ENCODE assay signal across 8 cellular contexts in the genomic region with DNA sequence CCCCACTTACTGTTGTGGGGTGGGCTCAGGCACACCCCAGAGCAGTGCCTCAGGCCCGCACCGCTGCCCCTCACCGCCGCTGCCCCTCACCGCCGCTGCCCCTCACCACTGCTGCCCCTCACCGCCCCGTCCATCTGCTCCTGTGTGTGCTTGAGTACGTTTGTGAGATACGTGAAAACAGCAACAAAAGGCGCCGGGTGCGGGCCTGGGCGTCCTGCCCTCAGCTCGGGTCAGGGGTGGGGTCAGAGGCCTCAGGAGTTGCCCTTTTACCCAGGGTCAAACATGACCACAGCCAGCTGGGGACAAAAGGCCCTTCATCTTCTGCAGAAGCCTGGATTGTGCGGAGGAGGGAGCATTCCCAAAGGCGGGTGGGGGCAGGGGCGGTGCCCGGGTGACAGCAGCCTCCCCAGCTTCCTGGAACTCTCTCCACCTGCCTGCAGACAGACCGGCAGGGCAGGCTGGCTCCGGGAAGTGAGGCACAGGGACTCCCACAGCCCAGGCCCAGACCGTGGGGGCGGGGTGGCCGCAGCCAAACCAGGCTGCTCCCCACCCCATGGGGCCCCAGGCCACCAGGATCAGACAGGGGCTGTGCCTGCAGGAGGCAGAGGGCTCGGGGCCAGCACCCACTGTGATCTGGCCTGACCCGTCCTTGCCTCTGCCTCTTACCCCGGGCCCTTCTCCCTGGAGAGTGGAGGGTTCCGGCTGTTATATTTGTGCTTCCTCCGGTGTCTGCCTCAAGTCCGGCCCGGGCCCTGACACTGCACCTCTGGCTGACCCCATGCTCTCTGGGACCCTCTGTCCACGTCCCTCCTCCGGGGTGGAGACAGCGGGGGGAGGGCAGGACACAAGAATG. TPM values are rescaled to one million over a fixed set of nuclear protein-coding genes. Genes with fewer than 3 reads are reported as not detected.
DNase-seq lines count a peak whose midpoint lies in the region; ATAC-seq, FAIRE-seq and TF ChIP-seq lines count a peak whose summit lies in the region.

No MANE protein-coding gene starts in this region.

- FAIRE-seq in GM12878 (lab: Jason Lieb, UNC) = no peak

- DNase-seq in AG08395 (ENCODE audit: low spot score) = peak; percentile 2
- no peak for DNase-seq in GM12878 (ENCODE audit: low read depth, low spot score)
- peak; percentile 96 for DNase-seq in left lobe of liver (ENCODE audit: low spot score)
- no peak for DNase-seq in Karpas-422

- H2AFZ ChIP-seq in GM12878 (ENCODE audit: control insufficient read depth, low read depth, low read length) (peak overlapping the region; percentile 44), Karpas-422 (ENCODE audit: low read length) (no peak overlapping the region)

- no peaks in the 10 kb centered on the region for H3K4me1 ChIP-seq in HEK293 (ENCODE audit: control insufficient read depth, insufficient read depth, low read length)
- H3K4me1 ChIP-seq in GM12878 (ENCODE audit: control insufficient read depth, insufficient read depth, low read length) = peaks cover 20% of the 10 kb centered on the region
- H3K4me1 ChIP-seq in subcutaneous abdominal adipose tissue (ENCODE audit: control insufficient read depth in 5 of 5, insufficient read depth in 5 of 5, low read length in 5 of 5) = peaks cover 6 to 86% (median 81%) of the 10 kb centered on the region in 5 donors
- H3K4me1 ChIP-seq in Karpas-422 (ENCODE audit: low read length) = peaks cover 2% of the 10 kb centered on the region; the same call in 1 of the 2 replicates

- H3K36me3 ChIP-seq in HEK293 (ENCODE audit: control insufficient read depth in 2 of 2, insufficient read depth in 1 of 2, low read length in 2 of 2) (peaks cover 0 to 3% of the 10 kb centered on the region in 2 experiments; a peak in 1 of 3 replicates), GM12878 (ENCODE audit: control insufficient read depth in 2 of 2, insufficient read depth in 2 of 2, low read length in 1 of 2) (no peaks in the 10 kb centered on the region), subcutaneous abdominal adipose tissue (ENCODE audit: control insufficient read depth in 5 of 5, insufficient read depth in 5 of 5, low read length in 5 of 5) (peaks cover 0 to 2% (median 0%) of the 10 kb centered on the region in 5 donors), Karpas-422 (ENCODE audit: insufficient read depth, low read length) (no peaks in the 10 kb centered on the region)

- H3K9ac ChIP-seq in GM12878 (ENCODE audit: control insufficient read depth, insufficient read depth, low read length) (no peak overlapping the region), subcutaneous abdominal adipose tissue (ENCODE audit: low read length in 5 of 5) (peak overlapping the region in 4 of 5 donors; percentile 29 to 72 (median 70)), Karpas-422 (ENCODE audit: low read length) (no peak overlapping the region)

- intact Hi-C loops in GM12878 (cut with micrococcal nuclease; ENCODE audit: unreplicated experiment) = no loop called here

- WGBS in GM12878 (ENCODE audit: insufficient coverage, insufficient replicate concordance, low lambda C conversion rate, missing lambda C conversion rate) = 37% methylated on average over 33 of the region's 34 CpGs

- in situ Hi-C loops in GM12878 (cut with MboI) = no loop called here

- CTCF ChIA-PET in HEK293 (lab: Yijun Ruan, JAX) = no interaction called here
- CTCF ChIA-PET in GM12878 (lab: Yijun Ruan, JAX) = interaction anchor here (0.7 to 1.2 kb wide), 2 partner anchors 25 to 34 kb away, joined by 3 to 4 read pairs; a partner anchor contains a TSS

- H3K4me3 ChIP-seq in HEK293 (ENCODE audit: low read depth, low read length) = no peak overlapping the region
- H3K4me3 ChIP-seq in GM12878 = peak overlapping the region; percentile 8; the same call in 1 of the 2 replicates
- peak overlapping the region in 1 of 5 donors; percentile 21 for H3K4me3 ChIP-seq in subcutaneous abdominal adipose tissue (ENCODE audit: low read depth in 1 of 5, low read length in 5 of 5)
- no peak overlapping the region for H3K4me3 ChIP-seq in Karpas-422 (ENCODE audit: low read length)

- no peaks in the 10 kb centered on the region for H3K9me2 ChIP-seq in Karpas-422 (replicated peaks; ENCODE audit: insufficient read depth, low read length)

- SMC1A ChIA-PET in GM12878 (lab: Charles Lee; ENCODE audit: uncharacterized antibody, unreplicated experiment) = no interaction called here

- no peak overlapping the region; the same call in 1 of the 2 replicates for H3K4me2 ChIP-seq in GM12878 (ENCODE audit: control insufficient read depth, insufficient read depth)
- H3K4me2 ChIP-seq in Karpas-422 (ENCODE audit: low read depth, low read length, poor library complexity, severe bottlenecking) = no peak overlapping the region

- TF ChIP-seq POLR2A in GM12878 (IDR thresholded peaks at IDR 0.05; ENCODE audit: low read depth, low read length) = no peak

- no TSS peak for BruUV-seq in GM12878 (replicated peaks; lab: Mats Ljungman, UMichigan)

- no peak for TF ChIP-seq RAD21 in GM12878 (IDR thresholded peaks at IDR 0.05; ENCODE audit: insufficient read depth, low read depth, low read length)

- no peak for TF ChIP-seq EP300 in GM12878 (IDR thresholded peaks at IDR 0.05; ENCODE audit: borderline replicate concordance in 1 of 2, control insufficient read depth in 1 of 2, low read depth in 2 of 2, low read length in 2 of 2)

- H3K79me2 ChIP-seq in GM12878 (ENCODE audit: control insufficient read depth, insufficient read depth, low read length) (no peaks in the 10 kb centered on the region), Karpas-422 (ENCODE audit: low read length) (no peaks in the 10 kb centered on the region)

- TF ChIP-seq CTCF in HEK293 (tag by site-specific recombination; IDR thresholded peaks at IDR 0.05) (no peak), GM12878 (IDR thresholded peaks at IDR 0.05 in 2 of 3, conservative IDR thresholded peaks at IDR 0.05 in 1 of 3; ENCODE audit: control insufficient read depth in 2 of 3, extremely low read depth in 1 of 3, insufficient read depth in 1 of 3, low read depth in 3 of 3, low read length in 3 of 3) (no peak)

- peaks cover 0 to 13% of the 10 kb centered on the region in 2 experiments; a peak in 3 of 4 replicates for H3K27me3 ChIP-seq in GM12878 (replicated peaks in 1 of 2; ENCODE audit: control insufficient read depth in 2 of 2, insufficient read depth in 2 of 2, low read length in 1 of 2)
- peaks cover 0 to 3% (median 0%) of the 10 kb centered on the region in 5 donors for H3K27me3 ChIP-seq in subcutaneous abdominal adipose tissue (ENCODE audit: control insufficient read depth in 5 of 5, insufficient read depth in 4 of 5, low read length in 5 of 5)
- H3K27me3 ChIP-seq in Karpas-422 (ENCODE audit: low read length) = no peaks in the 10 kb centered on the region

- POLR2A ChIA-PET in HEK293 (lab: Yijun Ruan, JAX) = interaction anchor here (0.6 to 1.4 kb wide), 3 partner anchors 25 to 55 kb away, joined by 3 to 8 read pairs (median 4); no protein-coding TSS in a partner anchor
- POLR2A ChIA-PET in GM12878 (lab: Charles Lee) = interaction anchor here (0.7 to 1.0 kb wide), 2 partner anchors 15 to 24 kb away, joined by 3 read pairs; no protein-coding TSS in a partner anchor

- H3K27ac ChIP-seq in HEK293 (ENCODE audit: extremely low read depth, low read depth, low read length) (no peak overlapping the region), GM12878 (ENCODE audit: control insufficient read depth, insufficient read depth) (no peak overlapping the region), subcutaneous abdominal adipose tissue (ENCODE audit: low read depth, low read length) (peak overlapping the region; percentile 90), Karpas-422 (ENCODE audit: low read length) (no peak overlapping the region)

- no peak for ATAC-seq in GM12878
- peak; percentile 62 for ATAC-seq in left lobe of liver
- ATAC-seq in HG03139 (IDR thresholded peaks at IDR 0.05; ENCODE audit: unreplicated experiment) = no peak
- ATAC-seq in HG03095 (IDR thresholded peaks at IDR 0.05; ENCODE audit: unreplicated experiment) = no peak

- no peaks in the 10 kb centered on the region for H4K20me1 ChIP-seq in GM12878 (ENCODE audit: control insufficient read depth, insufficient read depth)
- H4K20me1 ChIP-seq in Karpas-422 (ENCODE audit: insufficient read depth, low read depth, low read length) = no peaks in the 10 kb centered on the region

- H3K9me3 ChIP-seq in HEK293 (ENCODE audit: control insufficient read depth, insufficient read depth, low read depth, low read length) (no peaks in the 10 kb centered on the region), GM12878 (replicated peaks; ENCODE audit: control insufficient read depth, insufficient read depth, low read length) (no peaks in the 10 kb centered on the region), subcutaneous abdominal adipose tissue (ENCODE audit: control insufficient read depth in 5 of 5, low read length in 5 of 5) (no peaks in the 10 kb centered on the region), Karpas-422 (ENCODE audit: low read length) (no peaks in the 10 kb centered on the region)

- RAD21 ChIA-PET in GM12878 (lab: Charles Lee; ENCODE audit: unreplicated experiment) = no interaction called here

RNA-seq across cellular contexts. Expression of a gene that starts 2.3 kb away (rescaled TPM):
- 1.5 and 2.3 TPM in 2 replicates for total RNA-seq in GM12878 (2013; cell fraction: nucleolus; rRNA removed)
- total RNA-seq in GM12878 (2014; rRNA removed) (0.40 and 0.71 TPM in 2 replicates), GM12878 (2014; rRNA removed; fragmentation: Illumina TruSeq; extraction: Trizol) (0.13 and 0.14 TPM in 2 replicates), GM12878 (2021) (1.7 and 1.8 TPM in 2 replicates), left lobe of liver (91.0 TPM)
- 0.70 TPM for polyA plus RNA-seq in GM12878 (2011; ENCODE audit: low read depth)
- polyA plus RNA-seq in GM12878 (2011; rRNA removed) (0.45 and 1.1 TPM in 2 replicates), GM12878 (2014; fragmentation: Illumina TruSeq; extraction: Trizol) (0.03 TPM in 1 of 2 replicates, not detected in the other), GM12878 (2014; fragmentation: Nextera tagmentation; extraction: Ambion mirVana) (under 1 TPM in 1 of 2 experiments, not detected in 1; 0.02 TPM), GM12878 (2014; rRNA removed) (0.40 and 0.56 TPM in 2 replicates), GM12878 (2016; fragmentation: Nextera tagmentation; extraction: Ambion mirVana) (under 1 TPM in 1 of 2 experiments, not detected in 1; 0.24 TPM)
- polyA plus RNA-seq in GM12878 (2011; cell fraction: cytosol; rRNA removed) = 1.4 and 2.3 TPM in 2 replicates
- polyA plus RNA-seq in GM12878 (2011; cell fraction: nucleus; rRNA removed) = 3.6 and 5.8 TPM in 2 replicates
- 4.1 and 4.9 TPM in 2 replicates for polyA plus RNA-seq in GM12878 (2012)
- 0.51 and 0.88 TPM in 2 replicates for polyA minus RNA-seq in GM12878 (2011; rRNA and poly(A)+ RNA removed)
- polyA minus RNA-seq in GM12878 (2011; cell fraction: cytosol; rRNA and poly(A)+ RNA removed) = 0.42 and 0.80 TPM in 2 replicates
- 1.7 and 1.8 TPM in 2 replicates for polyA minus RNA-seq in GM12878 (2011; cell fraction: nucleus; rRNA and poly(A)+ RNA removed)
- total RNA-seq in Karpas-422 (2014; rRNA removed; shearing (Covaris generic); ENCODE audit: low replicate concordance) = not detected in 2 replicates

RNA-seq across cellular contexts. Expression of a gene that starts 12.1 kb away (rescaled TPM):
- total RNA-seq in GM12878 (2013; cell fraction: nucleolus; rRNA removed) = 1.2 and 1.8 TPM in 2 replicates
- total RNA-seq in GM12878 (2014; rRNA removed) (0.17 and 0.33 TPM in 2 replicates), GM12878 (2014; rRNA removed; fragmentation: Illumina TruSeq; extraction: Trizol) (0.18 and 0.45 TPM in 2 replicates), GM12878 (2021) (0.96 and 1.2 TPM in 2 replicates), left lobe of liver (1.0 TPM)
- polyA plus RNA-seq in GM12878 (2011; ENCODE audit: low read depth) = 0.42 TPM
- polyA plus RNA-seq in GM12878 (2011; rRNA removed) (0.12 and 0.24 TPM in 2 replicates), GM12878 (2014; fragmentation: Illumina TruSeq; extraction: Trizol) (0.14 and 0.29 TPM in 2 replicates), GM12878 (2014; fragmentation: Nextera tagmentation; extraction: Ambion mirVana) (under 1 TPM; 0.05 to 0.15 TPM), GM12878 (2014; rRNA removed) (0.86 and 0.94 TPM in 2 replicates), GM12878 (2016; fragmentation: Nextera tagmentation; extraction: Ambion mirVana) (1 to 10 TPM; 1.8 to 2.8 TPM)
- polyA plus RNA-seq in GM12878 (2011; cell fraction: cytosol; rRNA removed) = 0.21 and 0.38 TPM in 2 replicates
- polyA plus RNA-seq in GM12878 (2011; cell fraction: nucleus; rRNA removed) = 2.0 and 2.3 TPM in 2 replicates
- 1.3 TPM in 2 replicates for polyA plus RNA-seq in GM12878 (2012)
- 0.15 TPM in 1 of 2 replicates, not detected in the other for polyA minus RNA-seq in GM12878 (2011; rRNA and poly(A)+ RNA removed)
- not detected in 2 replicates for polyA minus RNA-seq in GM12878 (2011; cell fraction: cytosol; rRNA and poly(A)+ RNA removed)
- 0.36 TPM in 1 of 2 replicates, not detected in the other for polyA minus RNA-seq in GM12878 (2011; cell fraction: nucleus; rRNA and poly(A)+ RNA removed)
- not detected in 2 replicates for total RNA-seq in Karpas-422 (2014; rRNA removed; shearing (Covaris generic); ENCODE audit: low replicate concordance)

RNA-seq across cellular contexts. Expression of a gene that starts 16.3 kb away (rescaled TPM):
- 1.4 and 2.7 TPM in 2 replicates for total RNA-seq in GM12878 (2013; cell fraction: nucleolus; rRNA removed)
- total RNA-seq in GM12878 (2014; rRNA removed) (0.06 and 0.44 TPM in 2 replicates), GM12878 (2014; rRNA removed; fragmentation: Illumina TruSeq; extraction: Trizol) (0.41 and 0.63 TPM in 2 replicates), GM12878 (2021) (1.1 and 1.6 TPM in 2 replicates), left lobe of liver (2.9 TPM)
- 3.2 TPM for polyA plus RNA-seq in GM12878 (2011; ENCODE audit: low read depth)
- polyA plus RNA-seq in GM12878 (2011; rRNA removed) (2.2 and 3.1 TPM in 2 replicates), GM12878 (2014; fragmentation: Illumina TruSeq; extraction: Trizol) (0.22 and 0.32 TPM in 2 replicates), GM12878 (2014; fragmentation: Nextera tagmentation; extraction: Ambion mirVana) (under 1 TPM; 0.03 to 0.13 TPM), GM12878 (2014; rRNA removed) (1.1 and 2.1 TPM in 2 replicates), GM12878 (2016; fragmentation: Nextera tagmentation; extraction: Ambion mirVana) (1 to 10 TPM; 2.1 to 2.9 TPM)
- polyA plus RNA-seq in GM12878 (2011; cell fraction: cytosol; rRNA removed) = 7.5 and 8.5 TPM in 2 replicates
- polyA plus RNA-seq in GM12878 (2011; cell fraction: nucleus; rRNA removed) = 1.8 and 3.0 TPM in 2 replicates
- polyA plus RNA-seq in GM12878 (2012) = 1.7 and 2.1 TPM in 2 replicates
- polyA minus RNA-seq in GM12878 (2011; rRNA and poly(A)+ RNA removed) = 0.29 and 2.3 TPM in 2 replicates
- 0.42 TPM in 1 of 2 replicates, not detected in the other for polyA minus RNA-seq in GM12878 (2011; cell fraction: cytosol; rRNA and poly(A)+ RNA removed)
- polyA minus RNA-seq in GM12878 (2011; cell fraction: nucleus; rRNA and poly(A)+ RNA removed) = 1.2 TPM in 1 of 2 replicates, not detected in the other
- 0.51 TPM in 1 of 2 replicates, not detected in the other for total RNA-seq in Karpas-422 (2014; rRNA removed; shearing (Covaris generic); ENCODE audit: low replicate concordance)

RNA-seq across cellular contexts. Expression of a gene that starts 26.1 kb away (rescaled TPM):
- total RNA-seq in GM12878 (2013; cell fraction: nucleolus; rRNA removed) = 47.9 and 53.1 TPM in 2 replicates
- total RNA-seq in GM12878 (2014; rRNA removed) = 205 and 223 TPM in 2 replicates
- total RNA-seq in GM12878 (2014; rRNA removed; fragmentation: Illumina TruSeq; extraction: Trizol) = 132 and 153 TPM in 2 replicates
- total RNA-seq in GM12878 (2021) = 141 and 149 TPM in 2 replicates
- polyA plus RNA-seq in GM12878 (2011; ENCODE audit: low read depth) = 92.4 TPM
- 143 and 146 TPM in 2 replicates for polyA plus RNA-seq in GM12878 (2011; rRNA removed)
- polyA plus RNA-seq in GM12878 (2011; cell fraction: cytosol; rRNA removed) = 168 and 192 TPM in 2 replicates
- polyA plus RNA-seq in GM12878 (2011; cell fraction: nucleus; rRNA removed) = 105 and 125 TPM in 2 replicates
- polyA plus RNA-seq in GM12878 (2012) = 151 and 170 TPM in 2 replicates
- polyA plus RNA-seq in GM12878 (2014; fragmentation: Illumina TruSeq; extraction: Trizol) = 115 and 129 TPM in 2 replicates
- 100 to 1,000 TPM; 519 to 525 TPM for polyA plus RNA-seq in GM12878 (2014; fragmentation: Nextera tagmentation; extraction: Ambion mirVana)
- polyA plus RNA-seq in GM12878 (2014; rRNA removed) = 287 and 301 TPM in 2 replicates
- 100 to 1,000 TPM; 366 to 375 TPM for polyA plus RNA-seq in GM12878 (2016; fragmentation: Nextera tagmentation; extraction: Ambion mirVana)
- 72.9 and 94.2 TPM in 2 replicates for polyA minus RNA-seq in GM12878 (2011; rRNA and poly(A)+ RNA removed)
- polyA minus RNA-seq in GM12878 (2011; cell fraction: cytosol; rRNA and poly(A)+ RNA removed) = 54.8 and 63.4 TPM in 2 replicates
- 26.7 and 39.5 TPM in 2 replicates for polyA minus RNA-seq in GM12878 (2011; cell fraction: nucleus; rRNA and poly(A)+ RNA removed)
- total RNA-seq in left lobe of liver = 52.9 TPM
- 136 and 151 TPM in 2 replicates for total RNA-seq in Karpas-422 (2014; rRNA removed; shearing (Covaris generic); ENCODE audit: low replicate concordance)

RNA-seq across cellular contexts. Expression of a gene that starts 34.0 kb away (rescaled TPM):
- total RNA-seq in GM12878 (2013; cell fraction: nucleolus; rRNA removed) = 379 and 418 TPM in 2 replicates
- total RNA-seq in GM12878 (2014; rRNA removed) (102 and 106 TPM in 2 replicates), GM12878 (2014; rRNA removed; fragmentation: Illumina TruSeq; extraction: Trizol) (42.5 and 43.2 TPM in 2 replicates), GM12878 (2021) (83.8 and 101 TPM in 2 replicates), left lobe of liver (127 TPM)
- polyA plus RNA-seq in GM12878 (2011; ENCODE audit: low read depth) = 37.9 TPM
- polyA plus RNA-seq in GM12878 (2011; rRNA removed) (112 and 115 TPM in 2 replicates), GM12878 (2014; fragmentation: Illumina TruSeq; extraction: Trizol) (33.7 and 54.3 TPM in 2 replicates), GM12878 (2014; fragmentation: Nextera tagmentation; extraction: Ambion mirVana) (1 to 10 TPM; 2.1 to 5.5 TPM), GM12878 (2014; rRNA removed) (143 and 153 TPM in 2 replicates), GM12878 (2016; fragmentation: Nextera tagmentation; extraction: Ambion mirVana) (100 to 1,000 TPM; 100 to 102 TPM)
- 80.7 and 108 TPM in 2 replicates for polyA plus RNA-seq in GM12878 (2011; cell fraction: cytosol; rRNA removed)
- 831 and 868 TPM in 2 replicates for polyA plus RNA-seq in GM12878 (2011; cell fraction: nucleus; rRNA removed)
- polyA plus RNA-seq in GM12878 (2012) = 67.0 and 72.4 TPM in 2 replicates
- 59.9 and 80.8 TPM in 2 replicates for polyA minus RNA-seq in GM12878 (2011; rRNA and poly(A)+ RNA removed)
- 21.0 and 30.3 TPM in 2 replicates for polyA minus RNA-seq in GM12878 (2011; cell fraction: cytosol; rRNA and poly(A)+ RNA removed)
- polyA minus RNA-seq in GM12878 (2011; cell fraction: nucleus; rRNA and poly(A)+ RNA removed) = 105 and 145 TPM in 2 replicates
- total RNA-seq in Karpas-422 (2014; rRNA removed; shearing (Covaris generic); ENCODE audit: low replicate concordance) = 97.9 and 152 TPM in 2 replicates

Comparison
In these comparisons a context has a peak if more than half of its experiments do, and no peak if none do; other contexts are left out.
1. DNase-seq: peak in AG08395 (single experiment) and left lobe of liver (single experiment); none in GM12878 (single experiment) and Karpas-422 (single experiment).
2. H3K9ac ChIP-seq: peak in subcutaneous abdominal adipose tissue (4 of 5); none in GM12878 (single experiment) and Karpas-422 (single experiment).
3. RNA of a gene that starts 2.3 kb away (total RNA-seq): 91.0 TPM in left lobe of liver (single experiment); 0.13 to 2.3 TPM in GM12878 and not detected in Karpas-422; every median in the first group is over 10 times any median in the second.